Comparison of ENCODE assay signal across 1 cellular context in genomic region chr1:40709100-40709801, GRCh38.
TF ChIP-seq lines count a peak whose summit lies in the region.

No MANE protein-coding gene starts in this region.

TF ChIP-seq in K562, 482 proteins besides CTCF, POLR2A, EP300 and RAD21 (continued from another document and continues in another):
- TF ChIP-seq REST (CRISPR knock-in tag; IDR thresholded peaks at IDR 0.05; ENCODE audit: low read depth) (no peak), DMBX1 (CRISPR knock-in tag; IDR thresholded peaks at IDR 0.05; ENCODE audit: borderline replicate concordance) (no peak), ELF2 (CRISPR knock-in tag; IDR thresholded peaks at IDR 0.05) (0 out of 2 replicates have a peak, but pooled peaks have one; percentile 44), THAP12 (CRISPR knock-in tag; IDR thresholded peaks at IDR 0.05) (peak; percentile 30; the same call in 1 of the 2 replicates), DLX4 (CRISPR knock-in tag; IDR thresholded peaks at IDR 0.05) (no peak), ILF3 (IDR thresholded peaks at IDR 0.05; ENCODE audit: borderline replicate concordance) (no peak), SMARCA5 (IDR thresholded peaks at IDR 0.05) (0 out of 2 replicates have a peak, but pooled peaks have one; percentile 17), JUND (IDR thresholded peaks at IDR 0.05; ENCODE audit: borderline replicate concordance, low read depth, low read length) (peak; percentile 64; the same call in 1 of the 2 replicates), JUND (tag; IDR thresholded peaks at IDR 0.05; ENCODE audit: borderline replicate concordance, low read depth, low read length) (peak; percentile 37; the same call in 1 of the 3 replicates), ZKSCAN8 (CRISPR knock-in tag; IDR thresholded peaks at IDR 0.05) (no peak), ELK1 (CRISPR knock-in tag; IDR thresholded peaks at IDR 0.05) (no peak), RNF219 (CRISPR knock-in tag; IDR thresholded peaks at IDR 0.05) (no peak), POLR3G (IDR thresholded peaks at IDR 0.05; ENCODE audit: extremely low read depth, insufficient read length, insufficient replicate concordance) (no peak), XRCC3 (IDR thresholded peaks at IDR 0.05) (no peak), PTBP1 (IDR thresholded peaks at IDR 0.05; ENCODE audit: low read depth, low read length) (no peak), SLC30A9 (CRISPR knock-in tag; IDR thresholded peaks at IDR 0.05) (no peak), CREBBP (IDR thresholded peaks at IDR 0.05; ENCODE audit: low read depth, low read length) (no peak), OTX1 (CRISPR knock-in tag; IDR thresholded peaks at IDR 0.05) (no peak), NR2C2 (CRISPR knock-in tag; IDR thresholded peaks at IDR 0.05) (no peak), NR2C2 (tag; IDR thresholded peaks at IDR 0.05) (peak; percentile 90), KDM2B (CRISPR knock-in tag; IDR thresholded peaks at IDR 0.05) (0 out of 2 replicates have a peak, but pooled peaks have one; percentile 51), ETS2 (tag; IDR thresholded peaks at IDR 0.05; ENCODE audit: borderline replicate concordance, poor library complexity, severe bottlenecking) (no peak), ZNF780A (CRISPR knock-in tag; IDR thresholded peaks at IDR 0.05) (no peak), SP1 (CRISPR knock-in tag; IDR thresholded peaks at IDR 0.05) (peak; percentile 69), PTRF (tag; IDR thresholded peaks at IDR 0.05) (no peak), EGR1 (conservative IDR thresholded peaks at IDR 0.05) (no peak), HMBOX1 (IDR thresholded peaks at IDR 0.05) (no peak), VEZF1 (CRISPR knock-in tag; IDR thresholded peaks at IDR 0.05) (no peak; the same call in 1 of the 2 replicates), PHF8 (IDR thresholded peaks at IDR 0.05; ENCODE audit: borderline replicate concordance, low read length) (peak; percentile 62; the same call in 1 of the 2 replicates), HDAC8 (tag; IDR thresholded peaks at IDR 0.05) (no peak), ZKSCAN3 (CRISPR knock-in tag; IDR thresholded peaks at IDR 0.05) (no peak), ZSCAN29 (IDR thresholded peaks at IDR 0.05) (no peak), CUX1 (CRISPR knock-in tag; IDR thresholded peaks at IDR 0.05) (no peak), THAP7 (CRISPR knock-in tag; IDR thresholded peaks at IDR 0.05) (no peak), ZEB2 (IDR thresholded peaks at IDR 0.05) (peak; percentile 72; the same call in 1 of the 2 replicates), CAMTA2 (CRISPR knock-in tag; conservative IDR thresholded peaks at IDR 0.05) (no peak), MAZ (CRISPR knock-in tag; conservative IDR thresholded peaks at IDR 0.05 in 1 of 2, IDR thresholded peaks at IDR 0.05 in 1 of 2) (0 out of 4 replicates have a peak, but pooled peaks of 1 of the 2 experiments have one; percentile 17), CHD4 (IDR thresholded peaks at IDR 0.05; ENCODE audit: insufficient read depth, insufficient replicate concordance, low read depth, low read length, poor library complexity, severe bottlenecking) (no peak), FOXM1 (IDR thresholded peaks at IDR 0.05; ENCODE audit: low read depth) (peak; percentile 96), FOXM1 (CRISPR knock-in tag; IDR thresholded peaks at IDR 0.05; ENCODE audit: low read depth) (no peak), NCOA4 (IDR thresholded peaks at IDR 0.05; ENCODE audit: partially characterized antibody) (no peak), BDP1 (IDR thresholded peaks at IDR 0.05; ENCODE audit: insufficient read depth, insufficient read length) (no peak), STAG1 (CRISPR knock-in tag; IDR thresholded peaks at IDR 0.05; ENCODE audit: borderline replicate concordance) (no peak), ZNF324 (CRISPR knock-in tag; IDR thresholded peaks at IDR 0.05) (no peak), ZNF551 (CRISPR knock-in tag; IDR thresholded peaks at IDR 0.05) (no peak)
